Comparison of ENCODE assay signal across 16 cellular contexts in genomic region chr14:22505309-22505708, GRCh38.
DNase-seq lines count a peak whose midpoint lies in the region; ATAC-seq, FAIRE-seq and TF ChIP-seq lines count a peak whose summit lies in the region.
"Had no signal": no experiment of that assay in that cellular context is flagged by ENCODE, and none has a peak within 500 bp of the region (broad histone marks: within the 10 kb centered on the region; RNA-seq: fewer than 3 reads in every experiment).

No MANE protein-coding gene starts in this region.

- SMC1A ChIA-PET in GM12878 (lab: Charles Lee; ENCODE audit: uncharacterized antibody, unreplicated experiment) = interaction anchor here (0.7 to 17.7 kb wide), 14 partner anchors 8 to 148 kb away, joined by 3 to 399 read pairs (median 20); no protein-coding TSS in a partner anchor

- peaks cover 41% of the 10 kb centered on the region for H3K4me1 Mint-ChIP-seq in activated naive CD4-positive, alpha-beta T cell treated with anti-CD3 and anti-CD28 coated beads, Interleukin-2, amount 50 U/mL, for 24 hours
- H3K4me1 Mint-ChIP-seq in stimulated activated naive CD8-positive, alpha-beta T cell treated with anti-CD3 and anti-CD28 coated beads, Interleukin-15, amount 100 ng/mL, for 72 hours = peaks cover 25% of the 10 kb centered on the region

- H4K8ac ChIP-seq in neuronal stem cell (ENCODE audit: low read depth, low read length) = no peak overlapping the region

- CTCF ChIA-PET in GM12878 (lab: Yijun Ruan, JAX) = interaction anchor here (0.7 to 9.9 kb wide), 13 partner anchors 8 to 187 kb away, joined by 3 to 101 read pairs (median 4); no protein-coding TSS in a partner anchor

- H2BK15ac ChIP-seq in neuronal stem cell (ENCODE audit: low read length) = no peak overlapping the region

- no peak for TF ChIP-seq POLR2A in GM12878 (IDR thresholded peaks at IDR 0.05; ENCODE audit: low read depth, low read length)

- H3K9ac ChIP-seq in OCI-LY3 (ENCODE audit: low read length) (peak overlapping the region; percentile 50; the same call in 1 of the 2 replicates), GM12878 (ENCODE audit: control insufficient read depth, insufficient read depth, low read length) (peak overlapping the region; percentile 78), neuronal stem cell (ENCODE audit: low read depth, low read length, poor library complexity) (no peak overlapping the region)

- H3K4me2 ChIP-seq in OCI-LY3 (ENCODE audit: low read length) = peak overlapping the region; percentile 62
- H3K4me2 ChIP-seq in GM12878 (ENCODE audit: control insufficient read depth, insufficient read depth) = peak overlapping the region; percentile 92
- no peak overlapping the region for H3K4me2 ChIP-seq in neuronal stem cell (ENCODE audit: insufficient read depth, low read length, poor library complexity, severe bottlenecking)
- H3K4me2 ChIP-seq: smooth muscle cell had no signal

- POLR2A ChIA-PET in GM12878 (lab: Charles Lee) = interaction anchor here (0.6 to 35.4 kb wide), 12 partner anchors 9 to 352 kb away, joined by 3 to 875 read pairs (median 6); no protein-coding TSS in a partner anchor

- DNase-seq in activated naive CD4-positive, alpha-beta T cell treated with anti-CD3 and anti-CD28 coated beads, Interleukin-2, amount 50 U/mL, for 16 hours = no peak
- no peak for DNase-seq in GM12878 (ENCODE audit: low read depth, low spot score)
- DNase-seq in stimulated activated naive CD8-positive, alpha-beta T cell treated with anti-CD3 and anti-CD28 coated beads, Interleukin-15, amount 100 ng/mL, for 72 hours = no peak
- no peak for DNase-seq in neuronal stem cell (ENCODE audit: low spot score)
- DNase-seq in left lobe of liver (ENCODE audit: low spot score) = no peak
- DNase-seq in tibial artery = no peak
- DNase-seq: activated CD8-positive, alpha-beta memory T cell treated with anti-CD3 and anti-CD28 coated beads, Interleukin-2, amount 50 U/mL, for 48 hours; anterior cingulate cortex; NCI-H1105 treated with DMSO at 0.1 percent for 48 hours; posterior cingulate gyrus; stomach had no signal

- H3K79me2 ChIP-seq in OCI-LY3 (ENCODE audit: low read length) (no peaks in the 10 kb centered on the region), GM12878 (ENCODE audit: control insufficient read depth, insufficient read depth, low read length) (peaks cover 49% of the 10 kb centered on the region)

- no peak; the same call in 1 of the 3 replicates for ATAC-seq in GM12878
- no peak for ATAC-seq in stimulated activated naive CD8-positive, alpha-beta T cell treated with anti-CD3 and anti-CD28 coated beads, Interleukin-15, amount 100 ng/mL, for 72 hours
- no peak for ATAC-seq in left lobe of liver

- H3K4me1 ChIP-seq in OCI-LY3 (ENCODE audit: low read length) (peaks cover 68% of the 10 kb centered on the region), GM12878 (ENCODE audit: control insufficient read depth, insufficient read depth, low read length) (peaks cover 50% of the 10 kb centered on the region), neuronal stem cell (ENCODE audit: control insufficient read depth in 2 of 2, insufficient read depth in 1 of 2, low read depth in 1 of 2, low read length in 2 of 2) (peaks cover 8 to 29% of the 10 kb centered on the region in 2 donors), tibial artery (peaks cover 0 to 8% (median 2%) of the 10 kb centered on the region in 4 donors)

- no peak for TF ChIP-seq CTCF in OCI-LY3 (IDR thresholded peaks at IDR 0.05; ENCODE audit: low read depth, low read length)
- TF ChIP-seq CTCF in GM12878 (IDR thresholded peaks at IDR 0.05 in 2 of 3, conservative IDR thresholded peaks at IDR 0.05 in 1 of 3; ENCODE audit: control insufficient read depth in 2 of 3, extremely low read depth in 1 of 3, insufficient read depth in 1 of 3, low read depth in 3 of 3, low read length in 3 of 3) = no peak
- no peak for TF ChIP-seq CTCF in tibial artery (IDR thresholded peaks at IDR 0.05)

- H3K27me3 Mint-ChIP-seq in activated naive CD4-positive, alpha-beta T cell treated with anti-CD3 and anti-CD28 coated beads, Interleukin-2, amount 50 U/mL, for 24 hours = no peaks in the 10 kb centered on the region
- no peaks in the 10 kb centered on the region for H3K27me3 Mint-ChIP-seq in stimulated activated naive CD8-positive, alpha-beta T cell treated with anti-CD3 and anti-CD28 coated beads, Interleukin-15, amount 100 ng/mL, for 72 hours

- no peaks in the 10 kb centered on the region for H3K9me3 Mint-ChIP-seq in activated naive CD4-positive, alpha-beta T cell treated with anti-CD3 and anti-CD28 coated beads, Interleukin-2, amount 50 U/mL, for 24 hours
- H3K9me3 Mint-ChIP-seq in stimulated activated naive CD8-positive, alpha-beta T cell treated with anti-CD3 and anti-CD28 coated beads, Interleukin-15, amount 100 ng/mL, for 72 hours = no peaks in the 10 kb centered on the region

- in situ Hi-C loops in GM12878 (cut with MboI) = no loop called here

- H3K4me3 ChIP-seq in OCI-LY3 (ENCODE audit: low read length) (no peak overlapping the region), GM12878 (no peak overlapping the region), neuronal stem cell (ENCODE audit: low read length in 2 of 2) (no peak overlapping the region), tibial artery (no peak overlapping the region)
- H3K4me3 ChIP-seq: SJSA1, smooth muscle cell, stomach had no signal

- no peaks in the 10 kb centered on the region for H3K36me3 ChIP-seq in OCI-LY3 (replicated peaks; ENCODE audit: low read depth, low read length)
- no peaks in the 10 kb centered on the region for H3K36me3 ChIP-seq in GM12878 (ENCODE audit: control insufficient read depth in 2 of 2, insufficient read depth in 2 of 2, low read length in 1 of 2)
- no peaks in the 10 kb centered on the region for H3K36me3 ChIP-seq in neuronal stem cell (replicated peaks in 1 of 2; ENCODE audit: control insufficient read depth in 2 of 2, insufficient read depth in 2 of 2, low read length in 2 of 2)
- no peaks in the 10 kb centered on the region for H3K36me3 ChIP-seq in tibial artery
- H3K36me3 ChIP-seq: SJSA1, stomach had no signal

- H4K20me1 ChIP-seq in OCI-LY3 (ENCODE audit: insufficient read depth, low read length) = no peaks in the 10 kb centered on the region
- H4K20me1 ChIP-seq in GM12878 (ENCODE audit: control insufficient read depth, insufficient read depth) = no peaks in the 10 kb centered on the region

- H3K23ac ChIP-seq in neuronal stem cell (ENCODE audit: low read depth, low read length, poor library complexity) = no peak overlapping the region

- H2BK5ac ChIP-seq in neuronal stem cell (ENCODE audit: low read length) = no peak overlapping the region

- BruUV-seq in GM12878 (replicated peaks; lab: Mats Ljungman, UMichigan) = TSS peak; percentile 60

- H3K27me3 ChIP-seq in OCI-LY3 (ENCODE audit: low read depth, low read length) (no peaks in the 10 kb centered on the region), GM12878 (replicated peaks in 1 of 2; ENCODE audit: control insufficient read depth in 2 of 2, insufficient read depth in 2 of 2, low read length in 1 of 2) (no peaks in the 10 kb centered on the region), neuronal stem cell (ENCODE audit: control insufficient read depth in 3 of 3, insufficient read depth in 3 of 3, low read depth in 1 of 3, low read length in 3 of 3) (no peaks in the 10 kb centered on the region), tibial artery (no peaks in the 10 kb centered on the region)
- H3K27me3 ChIP-seq: SJSA1, stomach had no signal

- no peak overlapping the region for H4K91ac ChIP-seq in neuronal stem cell (ENCODE audit: low read depth, low read length, poor library complexity)

- RAD21 ChIA-PET in GM12878 (lab: Charles Lee; ENCODE audit: unreplicated experiment) = interaction anchor here (0.7 to 25.4 kb wide), 13 partner anchors 10 to 122 kb away, joined by 3 to 797 read pairs (median 13); no protein-coding TSS in a partner anchor

- no peak overlapping the region for H2BK120ac ChIP-seq in neuronal stem cell (ENCODE audit: low read depth, low read length)

- intact Hi-C loops in GM12878 (cut with micrococcal nuclease; ENCODE audit: unreplicated experiment) = no loop called here
- intact Hi-C loops in tibial artery (cut with DNase I; ENCODE audit: low total_unique reads) = no loop called here

- TF ChIP-seq RAD21 in GM12878 (IDR thresholded peaks at IDR 0.05; ENCODE audit: insufficient read depth, low read depth, low read length) = no peak

- peak overlapping the region; percentile 69 for H2AFZ ChIP-seq in OCI-LY3 (ENCODE audit: low read depth, low read length)
- peak overlapping the region; percentile 52 for H2AFZ ChIP-seq in GM12878 (ENCODE audit: control insufficient read depth, low read depth, low read length)
- H2AFZ ChIP-seq in neuronal stem cell (ENCODE audit: low read length) = no peak overlapping the region

- H3K27ac ChIP-seq in OCI-LY3 (ENCODE audit: low read length) (peak overlapping the region; percentile 87), GM12878 (ENCODE audit: control insufficient read depth, insufficient read depth) (peak overlapping the region; percentile 98), neuronal stem cell (replicated peaks; ENCODE audit: low read length) (no peak overlapping the region), tibial artery (no peak overlapping the region)
- H3K27ac ChIP-seq: SJSA1 had no signal

- no peak overlapping the region for H3K14ac ChIP-seq in neuronal stem cell (ENCODE audit: low read length)

- H3K27ac Mint-ChIP-seq in activated naive CD4-positive, alpha-beta T cell treated with anti-CD3 and anti-CD28 coated beads, Interleukin-2, amount 50 U/mL, for 24 hours = peak overlapping the region; percentile 96
- peak overlapping the region; percentile 14 to 95 for H3K27ac Mint-ChIP-seq in stimulated activated naive CD8-positive, alpha-beta T cell treated with anti-CD3 and anti-CD28 coated beads, Interleukin-15, amount 100 ng/mL, for 72 hours

- FAIRE-seq in GM12878 (lab: Jason Lieb, UNC) = no peak
- FAIRE-seq: frontal cortex had no signal

- 90% methylated on average over 1 of the region's 1 CpG for WGBS in GM12878 (ENCODE audit: insufficient coverage, insufficient replicate concordance, low lambda C conversion rate, missing lambda C conversion rate)
- WGBS in neuronal stem cell (ENCODE audit: extremely low coverage in 2 of 2, insufficient read length in 2 of 2, insufficient replicate concordance in 1 of 2), 2 donors = no CpG with 5 or more reads among the region's 1 CpG

- H3K36me3 Mint-ChIP-seq in activated naive CD4-positive, alpha-beta T cell treated with anti-CD3 and anti-CD28 coated beads, Interleukin-2, amount 50 U/mL, for 24 hours = peaks cover 52% of the 10 kb centered on the region

- no peak overlapping the region for H2BK12ac ChIP-seq in neuronal stem cell (ENCODE audit: low read length)

- no peaks in the 10 kb centered on the region for H3K79me1 ChIP-seq in neuronal stem cell (ENCODE audit: low read depth, low read length)

- H3K18ac ChIP-seq in neuronal stem cell (ENCODE audit: low read length) = no peak overlapping the region

- no peak for TF ChIP-seq EP300 in GM12878 (IDR thresholded peaks at IDR 0.05; ENCODE audit: borderline replicate concordance in 1 of 2, control insufficient read depth in 1 of 2, low read depth in 2 of 2, low read length in 2 of 2)

- H2AK5ac ChIP-seq in neuronal stem cell (ENCODE audit: low read depth, low read length) = no peak overlapping the region

- no peak overlapping the region for H3K4ac ChIP-seq in neuronal stem cell (ENCODE audit: low read length)

- H3K4me3 Mint-ChIP-seq in activated naive CD4-positive, alpha-beta T cell treated with anti-CD3 and anti-CD28 coated beads, Interleukin-2, amount 50 U/mL, for 24 hours = peak overlapping the region; percentile 88
- peak overlapping the region; percentile 88 to 90 for H3K4me3 Mint-ChIP-seq in stimulated activated naive CD8-positive, alpha-beta T cell treated with anti-CD3 and anti-CD28 coated beads, Interleukin-15, amount 100 ng/mL, for 72 hours

- no peaks in the 10 kb centered on the region for H3K9me3 ChIP-seq in OCI-LY3 (ENCODE audit: insufficient read depth, low read length)
- no peaks in the 10 kb centered on the region; the same call in 2 of the 3 replicates for H3K9me3 ChIP-seq in GM12878 (replicated peaks; ENCODE audit: control insufficient read depth, insufficient read depth, low read length)
- H3K9me3 ChIP-seq in neuronal stem cell (replicated peaks in 1 of 2; ENCODE audit: control insufficient read depth in 2 of 2, insufficient read depth in 1 of 2, low read depth in 1 of 2, low read length in 2 of 2) = no peaks in the 10 kb centered on the region
- H3K9me3 ChIP-seq in tibial artery = no peaks in the 10 kb centered on the region
- H3K9me3 ChIP-seq: SJSA1, stomach had no signal

Comparison
In these comparisons a context has a peak if more than half of its experiments do, and no peak if none do; other contexts are left out.
1. H3K27ac ChIP-seq: peak in OCI-LY3 (single experiment) and GM12878 (single experiment); none in neuronal stem cell (single experiment) and tibial artery (0 of 2).